Comparison of ENCODE assay signal across 30 cellular contexts in genomic region chr7:931871-932650, GRCh38. TPM values are rescaled to one million over a fixed set of nuclear protein-coding genes. Genes with fewer than 3 reads are reported as not detected.
DNase-seq lines count a peak whose midpoint lies in the region; ATAC-seq, FAIRE-seq and TF ChIP-seq lines count a peak whose summit lies in the region.
"Had no signal": no experiment of that assay in that cellular context is flagged by ENCODE, and none has a peak within 500 bp of the region (broad histone marks: within the 10 kb centered on the region; RNA-seq: fewer than 3 reads in every experiment).

No MANE protein-coding gene starts in this region.

- H3K36me3 Mint-ChIP-seq in glutamatergic neuron (ENCODE audit: unreplicated experiment) = no peaks in the 10 kb centered on the region
- H3K36me3 Mint-ChIP-seq in natural killer cell treated with Interleukin-12 subunit alpha and Interleukin-12 subunit beta and Interleukin-15 and Interleukin-18, amount 100 ng/mL, for 72 hours = no peaks in the 10 kb centered on the region

- DNase-seq in Right ventricle myocardium inferior (ENCODE audit: missing footprints) = peak; percentile 21
- DNase-seq in cardiac septum (ENCODE audit: low spot score) = no peak
- DNase-seq in glutamatergic neuron = peak; percentile 8
- DNase-seq in natural killer cell treated with Interleukin-12 subunit alpha and Interleukin-12 subunit beta and Interleukin-15 and Interleukin-18, amount 100 ng/mL, for 72 hours (ENCODE audit: low spot score) = peak; percentile 59
- no peak for DNase-seq in urothelium cell line (ENCODE audit: low spot score)
- no peak for DNase-seq in superior temporal gyrus (ENCODE audit: extremely low spot score)
- DNase-seq: activated CD4-positive, CD25-positive, alpha-beta regulatory T cell; activated CD8-positive, alpha-beta T cell treated with anti-CD3 and anti-CD28 coated beads, Interleukin-2, amount 10 ng/mL, durations not matched to agents 7 days and 5 days; caudate nucleus; DMS79; gastrocnemius medialis; hypothalamus; KG1; MG63; NCI-H2029; NCI-H526 treated with DMSO at 0.1 percent for 48 hours; nephron progenitor cell; stimulated activated naive CD4-positive, alpha-beta T cell had no signal

- H3K9me3 Mint-ChIP-seq in glutamatergic neuron (ENCODE audit: unreplicated experiment) = peaks cover 7% of the 10 kb centered on the region
- H3K9me3 Mint-ChIP-seq in natural killer cell treated with Interleukin-12 subunit alpha and Interleukin-12 subunit beta and Interleukin-15 and Interleukin-18, amount 100 ng/mL, for 72 hours = no peaks in the 10 kb centered on the region
- H3K9me3 Mint-ChIP-seq: activated T-helper 2 cell treated with anti-CD3 and anti-CD28 coated beads, Interferon-gamma antibody, Interleukin-2, Interleukin-4, amounts not matched to agents 10 μg/mL and 5 μg/mL and 100 μg/mL, durations not matched to agents 14 hours and 24 hours and 36 hours; nephron progenitor cell had no signal

- no peak for TF ChIP-seq CTCF in glutamatergic neuron (IDR thresholded peaks at IDR 0.05; ENCODE audit: partially characterized antibody, unreplicated experiment)

- ATAC-seq in Right ventricle myocardium inferior (no peak), HG03439 (IDR thresholded peaks at IDR 0.05; ENCODE audit: unreplicated experiment) (no peak), HG03108 (IDR thresholded peaks at IDR 0.05; ENCODE audit: unreplicated experiment) (no peak)
- ATAC-seq in natural killer cell treated with Interleukin-12 subunit alpha and Interleukin-12 subunit beta and Interleukin-15 and Interleukin-18, amount 100 ng/mL, for 72 hours = no peak
- ATAC-seq: A549; activated CD8-positive, alpha-beta T cell treated with anti-CD3 and anti-CD28 coated beads, Interleukin-2, amount 10 ng/mL, durations not matched to agents 7 days and 5 days; gastrocnemius medialis; Panc1 had no signal

- H3K4me3 Mint-ChIP-seq in glutamatergic neuron (ENCODE audit: unreplicated experiment) = no peak overlapping the region
- H3K4me3 Mint-ChIP-seq in natural killer cell treated with Interleukin-12 subunit alpha and Interleukin-12 subunit beta and Interleukin-15 and Interleukin-18, amount 100 ng/mL, for 72 hours = no peak overlapping the region
- H3K4me3 Mint-ChIP-seq: activated CD8-positive, alpha-beta T cell treated with anti-CD3 and anti-CD28 coated beads, Interleukin-2, amount 10 ng/mL, durations not matched to agents 7 days and 5 days; activated naive CD8-positive, alpha-beta T cell; nephron progenitor cell had no signal

- peak; percentile 42 for FAIRE-seq in urothelium cell line (lab: Jason Lieb, UNC)
- FAIRE-seq: A549, astrocyte, GM18507 had no signal

- H3K27me3 Mint-ChIP-seq in glutamatergic neuron (ENCODE audit: unreplicated experiment) = peaks cover 11% of the 10 kb centered on the region
- no peaks in the 10 kb centered on the region for H3K27me3 Mint-ChIP-seq in natural killer cell treated with Interleukin-12 subunit alpha and Interleukin-12 subunit beta and Interleukin-15 and Interleukin-18, amount 100 ng/mL, for 72 hours
- H3K27me3 Mint-ChIP-seq: activated naive CD8-positive, alpha-beta T cell had no signal

- peaks cover 3% of the 10 kb centered on the region for H3K4me1 Mint-ChIP-seq in glutamatergic neuron (ENCODE audit: low read depth, unreplicated experiment)
- peaks cover 51 to 52% of the 10 kb centered on the region in 2 donors for H3K4me1 Mint-ChIP-seq in natural killer cell treated with Interleukin-12 subunit alpha and Interleukin-12 subunit beta and Interleukin-15 and Interleukin-18, amount 100 ng/mL, for 72 hours (ENCODE audit: low read depth in 2 of 2)

- intact Hi-C loops in Right ventricle myocardium inferior (cut with DNase I) = no loop called here
- intact Hi-C loops in cardiac septum (cut with DNase I) = no loop called here

- H3K27ac Mint-ChIP-seq in glutamatergic neuron (ENCODE audit: unreplicated experiment) = no peak overlapping the region
- H3K27ac Mint-ChIP-seq in natural killer cell treated with Interleukin-12 subunit alpha and Interleukin-12 subunit beta and Interleukin-15 and Interleukin-18, amount 100 ng/mL, for 72 hours = peak overlapping the region in 1 of 2 donors; percentile 93
- H3K27ac Mint-ChIP-seq: activated naive CD8-positive, alpha-beta T cell; activated T-helper 2 cell treated with anti-CD3 and anti-CD28 coated beads, Interferon-gamma antibody, Interleukin-2, Interleukin-4, amounts not matched to agents 10 μg/mL and 5 μg/mL and 100 μg/mL, durations not matched to agents 14 hours and 24 hours and 36 hours had no signal

RNA-seq across cellular contexts. Expression of gene ADAP1, which starts 22.4 kb away (rescaled TPM):
- 10.0 TPM for total RNA-seq in Right ventricle myocardium inferior
- total RNA-seq in cardiac septum = 12.5 TPM
- total RNA-seq in glutamatergic neuron (ENCODE audit: unreplicated experiment) = 61.1 TPM
- 100 to 1,000 TPM in 1 of 2 donors, 10 to 100 TPM in 1; 70.6 to 161 TPM for total RNA-seq in natural killer cell treated with Interleukin-12 subunit alpha and Interleukin-12 subunit beta and Interleukin-15 and Interleukin-18, amount 100 ng/mL, for 72 hours

RNA-seq across cellular contexts. Expression of gene COX19, which starts 43.3 kb away (rescaled TPM):
- 8.2 TPM for total RNA-seq in Right ventricle myocardium inferior
- 7.3 TPM for total RNA-seq in cardiac septum
- 18.4 TPM for total RNA-seq in glutamatergic neuron (ENCODE audit: unreplicated experiment)
- total RNA-seq in natural killer cell treated with Interleukin-12 subunit alpha and Interleukin-12 subunit beta and Interleukin-15 and Interleukin-18, amount 100 ng/mL, for 72 hours = 10 to 100 TPM; 17.2 to 19.9 TPM

RNA-seq across cellular contexts. Expression of gene CYP2W1, which starts 50.9 kb away (rescaled TPM):
- not detected for total RNA-seq in Right ventricle myocardium inferior
- not detected for total RNA-seq in cardiac septum
- total RNA-seq in glutamatergic neuron (ENCODE audit: unreplicated experiment) = 1.3 TPM
- not detected for total RNA-seq in natural killer cell treated with Interleukin-12 subunit alpha and Interleukin-12 subunit beta and Interleukin-15 and Interleukin-18, amount 100 ng/mL, for 72 hours
- total RNA-seq: activated CD8-positive, alpha-beta T cell treated with anti-CD3 and anti-CD28 coated beads, Interleukin-2, amount 10 ng/mL, durations not matched to agents 7 days and 5 days; activated T-helper 2 cell treated with anti-CD3 and anti-CD28 coated beads, Interferon-gamma antibody, Interleukin-2, Interleukin-4, amounts not matched to agents 10 μg/mL and 5 μg/mL and 100 μg/mL, durations not matched to agents 14 hours and 24 hours and 36 hours; astrocyte; dermis microvascular lymphatic vessel endothelial cell; gastrocnemius medialis; mononuclear cell; right lobe of liver; SJSA1 had no signal

RNA-seq across cellular contexts. Expression of gene GET4, which starts 55.7 kb away (rescaled TPM):
- total RNA-seq in Right ventricle myocardium inferior (19.1 TPM), cardiac septum (21.3 TPM), glutamatergic neuron (ENCODE audit: unreplicated experiment) (70.2 TPM)
- 10 to 100 TPM; 42.8 to 44.5 TPM for total RNA-seq in natural killer cell treated with Interleukin-12 subunit alpha and Interleukin-12 subunit beta and Interleukin-15 and Interleukin-18, amount 100 ng/mL, for 72 hours

Comparison
In these comparisons a context has a peak if more than half of its experiments do, and no peak if none do; other contexts are left out.
1. DNase-seq: peak in Right ventricle myocardium inferior (single experiment), glutamatergic neuron (single experiment) and natural killer cell treated with Interleukin-12 subunit alpha and Interleukin-12 subunit beta and Interleukin-15 and Interleukin-18, amount 100 ng/mL, for 72 hours (single experiment); none in cardiac septum (single experiment), urothelium cell line (single experiment) and superior temporal gyrus (single experiment).